Comparison of ENCODE assay signal across 22 cellular contexts in the genomic region with DNA sequence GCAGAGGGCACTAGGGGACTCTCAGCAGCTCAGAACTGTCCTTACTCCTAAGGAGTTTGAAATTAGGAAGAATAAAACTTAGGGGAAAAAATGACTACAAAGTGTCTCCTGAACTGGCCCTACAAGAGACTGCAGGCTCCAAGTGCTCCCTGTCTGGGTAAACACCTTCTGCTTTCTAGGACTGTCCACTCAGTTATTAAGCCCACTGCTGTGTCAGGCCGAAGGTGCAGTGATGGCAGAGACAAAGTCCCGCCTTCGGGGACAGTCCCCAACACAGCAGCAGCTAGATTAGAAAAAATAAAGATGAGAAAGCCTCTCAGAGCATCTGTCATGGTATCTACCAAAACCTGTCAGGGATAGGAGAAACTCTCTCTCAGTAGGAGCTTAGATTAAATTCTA. TPM values are rescaled to one million over a fixed set of nuclear protein-coding genes. Genes with fewer than 3 reads are reported as not detected.
"Had no signal": no experiment of that assay in that cellular context is flagged by ENCODE, and none has a peak within 500 bp of the region (broad histone marks: within the 10 kb centered on the region; RNA-seq: fewer than 3 reads in every experiment).

No MANE protein-coding gene starts in this region.

- ATAC-seq: body of pancreas; heart left ventricle; mucosa of descending colon; naive thymus-derived CD4-positive, alpha-beta T cell had no signal

- H3K9me3 ChIP-seq: body of pancreas, gastrocnemius medialis, mucosa of descending colon, ovary, right lobe of liver had no signal

- H3K36me3 Mint-ChIP-seq: activated naive CD8-positive, alpha-beta T cell treated with anti-CD3 and anti-CD28 coated beads, Interleukin-2, amount 10 ng/mL, durations not matched to agents 7 days and 5 days; memory B cell; naive thymus-derived CD4-positive, alpha-beta T cell; stimulated activated memory B cell treated with anti-CD40 and anti-IgM and Interleukin-4, amounts not matched to agents 10 μg/mL and 1 μg/mL and 100 μg/mL, for 72 hours had no signal

- H3K27ac ChIP-seq: body of pancreas, left ventricle myocardium inferior, ovary, right lobe of liver, spleen, WERI-Rb-1 had no signal

- H3K27me3 ChIP-seq: body of pancreas, ovary, right lobe of liver, tibial nerve had no signal

- H3K27me3 Mint-ChIP-seq: activated naive CD8-positive, alpha-beta T cell treated with anti-CD3 and anti-CD28 coated beads, Interleukin-2, amount 10 ng/mL, durations not matched to agents 7 days and 5 days had no signal

- DNase-seq: activated CD4-positive, alpha-beta T cell treated with anti-CD3 and anti-CD28 coated beads for 1 hour; activated CD8-positive, alpha-beta memory T cell treated with anti-CD3 and anti-CD28 coated beads for 24 hours; activated naive CD8-positive, alpha-beta T cell treated with anti-CD3 and anti-CD28 coated beads, Interleukin-2, amount 10 ng/mL, durations not matched to agents 7 days and 5 days; body of pancreas; central memory CD4-positive, alpha-beta T cell; kidney glomerular epithelial cell; left ventricle myocardium inferior; mucosa of descending colon; naive thymus-derived CD4-positive, alpha-beta T cell; stimulated activated CD4-positive, alpha-beta T cell treated with anti-CD3 and anti-CD28 coated beads, Interleukin-4, amount 100 ng/mL, for 4 hours; SW 1271; T-helper 2 cell; WERI-Rb-1 had no signal

- H3K4me1 Mint-ChIP-seq: activated naive CD8-positive, alpha-beta T cell treated with anti-CD3 and anti-CD28 coated beads, Interleukin-2, amount 10 ng/mL, durations not matched to agents 7 days and 5 days; memory B cell; naive thymus-derived CD4-positive, alpha-beta T cell; stimulated activated memory B cell treated with anti-CD40 and anti-IgM and Interleukin-4, amounts not matched to agents 10 μg/mL and 1 μg/mL and 100 μg/mL, for 72 hours had no signal

- H3K36me3 ChIP-seq: gastrocnemius medialis, heart left ventricle, left ventricle myocardium inferior, ovary, right lobe of liver, spleen, tibial nerve, WERI-Rb-1 had no signal

- H3K4me3 Mint-ChIP-seq: activated naive CD8-positive, alpha-beta T cell treated with anti-CD3 and anti-CD28 coated beads, Interleukin-2, amount 10 ng/mL, durations not matched to agents 7 days and 5 days; memory B cell; naive thymus-derived CD4-positive, alpha-beta T cell; stimulated activated memory B cell treated with anti-CD40 and anti-IgM and Interleukin-4, amounts not matched to agents 10 μg/mL and 1 μg/mL and 100 μg/mL, for 72 hours had no signal

- H3K4me1 ChIP-seq: body of pancreas, gastrocnemius medialis, left ventricle myocardium inferior, right lobe of liver, spleen had no signal

- FAIRE-seq: colon had no signal

- H3K27ac Mint-ChIP-seq: activated naive CD8-positive, alpha-beta T cell treated with anti-CD3 and anti-CD28 coated beads, Interleukin-2, amount 10 ng/mL, durations not matched to agents 7 days and 5 days; memory B cell; naive thymus-derived CD4-positive, alpha-beta T cell; stimulated activated memory B cell treated with anti-CD40 and anti-IgM and Interleukin-4, amounts not matched to agents 10 μg/mL and 1 μg/mL and 100 μg/mL, for 72 hours had no signal

- H3K4me3 ChIP-seq: body of pancreas, gastrocnemius medialis, heart left ventricle, left ventricle myocardium inferior, mucosa of descending colon, ovary, right lobe of liver, spleen, tibial nerve had no signal

- H3K9me3 Mint-ChIP-seq: stimulated activated memory B cell treated with anti-CD40 and anti-IgM and Interleukin-4, amounts not matched to agents 10 μg/mL and 1 μg/mL and 100 μg/mL, for 72 hours had no signal

RNA-seq across cellular contexts. Expression of gene TWIST2, which starts 28.3 kb away (rescaled TPM):
- total RNA-seq: activated naive CD8-positive, alpha-beta T cell treated with anti-CD3 and anti-CD28 coated beads, Interleukin-2, amount 10 ng/mL, durations not matched to agents 7 days and 5 days; naive thymus-derived CD4-positive, alpha-beta T cell had no signal
- polyA plus RNA-seq: naive thymus-derived CD4-positive, alpha-beta T cell had no signal
